ENCODE assay signal across 10 cellular contexts in genomic region chr4:19739101-19739651, GRCh38.
DNase-seq lines count a peak whose midpoint lies in the region; ATAC-seq and TF ChIP-seq lines count a peak whose summit lies in the region.
"Had no signal": no experiment of that assay in that cellular context is flagged by ENCODE, and none has a peak within 500 bp of the region (broad histone marks: within the 10 kb centered on the region; RNA-seq: fewer than 3 reads in every experiment).

No MANE protein-coding gene starts in this region.

- CTCF ChIA-PET in activated CD8-positive, alpha-beta T cell treated with anti-CD3 and anti-CD28 coated beads, Interleukin-2, amount 10 ng/mL, durations not matched to agents 7 days and 5 days (lab: Charles Lee), result no interaction called here

- no peaks in the 10 kb centered on the region for H4K20me1 ChIP-seq in BLaER1

- no peak overlapping the region for H3K4me3 ChIP-seq in BLaER1
- peak overlapping the region; percentile 30 for H3K4me3 ChIP-seq in brain microvascular endothelial cell (ENCODE audit: low read depth, low read length)
- no peak overlapping the region for H3K4me3 ChIP-seq in H7 (ENCODE audit: insufficient read depth, low read depth, low read length)

- no peak for TF ChIP-seq CTCF in brain microvascular endothelial cell (IDR thresholded peaks at IDR 0.05; ENCODE audit: low read depth, low read length, missing control alignments)

- no peak overlapping the region for H3K27ac ChIP-seq in BLaER1
- peak overlapping the region; percentile 87 for H3K27ac ChIP-seq in brain microvascular endothelial cell

- no peaks in the 10 kb centered on the region for H3K27me3 Mint-ChIP-seq in activated CD8-positive, alpha-beta T cell treated with anti-CD3 and anti-CD28 coated beads, Interleukin-2, amount 10 ng/mL, durations not matched to agents 7 days and 5 days (ENCODE audit: low read depth)
- H3K27me3 Mint-ChIP-seq: activated naive CD8-positive, alpha-beta T cell had no signal

- H3K9me3 Mint-ChIP-seq in activated CD8-positive, alpha-beta T cell treated with anti-CD3 and anti-CD28 coated beads, Interleukin-2, amount 10 ng/mL, durations not matched to agents 7 days and 5 days (ENCODE audit: insufficient read depth), result peaks cover 8% of the 10 kb centered on the region

- H3K36me3 ChIP-seq in BLaER1 (no peaks in the 10 kb centered on the region), brain microvascular endothelial cell (replicated peaks) (no peaks in the 10 kb centered on the region), H7 (replicated peaks; ENCODE audit: control insufficient read depth, insufficient read depth, low read length) (no peaks in the 10 kb centered on the region)

- ATAC-seq in activated CD8-positive, alpha-beta T cell treated with anti-CD3 and anti-CD28 coated beads, Interleukin-2, amount 10 ng/mL, durations not matched to agents 7 days and 5 days, result no peak
- ATAC-seq: left ventricle myocardium superior had no signal

- POLR2A ChIA-PET in activated CD8-positive, alpha-beta T cell treated with anti-CD3 and anti-CD28 coated beads, Interleukin-2, amount 10 ng/mL, durations not matched to agents 7 days and 5 days (lab: Charles Lee), result no interaction called here

- no peak overlapping the region for H3K27ac Mint-ChIP-seq in activated CD8-positive, alpha-beta T cell treated with anti-CD3 and anti-CD28 coated beads, Interleukin-2, amount 10 ng/mL, durations not matched to agents 7 days and 5 days
- H3K27ac Mint-ChIP-seq: activated naive CD8-positive, alpha-beta T cell had no signal

- peak overlapping the region; percentile 48 for H3K4me2 ChIP-seq in BLaER1

- H3K4me1 Mint-ChIP-seq in activated CD8-positive, alpha-beta T cell treated with anti-CD3 and anti-CD28 coated beads, Interleukin-2, amount 10 ng/mL, durations not matched to agents 7 days and 5 days (ENCODE audit: low read depth), result no peaks in the 10 kb centered on the region

- peaks cover 19% of the 10 kb centered on the region for H3K9me3 ChIP-seq in BLaER1

- no peak overlapping the region for H3K4me3 Mint-ChIP-seq in activated CD8-positive, alpha-beta T cell treated with anti-CD3 and anti-CD28 coated beads, Interleukin-2, amount 10 ng/mL, durations not matched to agents 7 days and 5 days
- H3K4me3 Mint-ChIP-seq: activated naive CD8-positive, alpha-beta T cell had no signal

- no peaks in the 10 kb centered on the region for H3K27me3 ChIP-seq in BLaER1
- no peaks in the 10 kb centered on the region for H3K27me3 ChIP-seq in brain microvascular endothelial cell (replicated peaks)
- no peaks in the 10 kb centered on the region for H3K27me3 ChIP-seq in H7 (ENCODE audit: control insufficient read depth, insufficient read depth, low read length)

- H3K4me1 ChIP-seq in BLaER1, result peaks cover 49% of the 10 kb centered on the region

- no peak overlapping the region for H3K9ac ChIP-seq in BLaER1

- no peaks in the 10 kb centered on the region for H3K36me3 Mint-ChIP-seq in activated CD8-positive, alpha-beta T cell treated with anti-CD3 and anti-CD28 coated beads, Interleukin-2, amount 10 ng/mL, durations not matched to agents 7 days and 5 days (ENCODE audit: low read depth)
- H3K36me3 Mint-ChIP-seq: activated naive CD8-positive, alpha-beta T cell had no signal

- in situ Hi-C loops in brain microvascular endothelial cell (cut with HindIII; ENCODE audit: low pct_ligation_motif_present, low sequenced_read_pairs), result no loop called here

- DNase-seq in NAMALWA (ENCODE audit: low spot score), result peak; percentile 5
- DNase-seq in brain microvascular endothelial cell, result peak; percentile 95
- peak; percentile 45 for DNase-seq in mucosa of gallbladder (ENCODE audit: low spot score)
- no peak for DNase-seq in activated CD4-positive, alpha-beta T cell treated with anti-CD3 and anti-CD28 coated beads for 4 hours
- DNase-seq in H7, result no peak
- no peak for DNase-seq in NCI-H526 treated with DMSO at 0.1 percent for 48 hours (lab: John Stamatoyannopoulos, UW)
- DNase-seq in activated CD8-positive, alpha-beta T cell treated with anti-CD3 and anti-CD28 coated beads, Interleukin-2, amount 10 ng/mL, durations not matched to agents 7 days and 5 days, result no peak
- DNase-seq: left ventricle myocardium superior had no signal

Comparison
In these comparisons a context has a peak if more than half of its experiments do, and no peak if none do; other contexts are left out.
1. DNase-seq: peak in NAMALWA (single experiment), brain microvascular endothelial cell (single experiment) and mucosa of gallbladder (single experiment); none in activated CD4-positive, alpha-beta T cell treated with anti-CD3 and anti-CD28 coated beads for 4 hours (0 of 2), H7 (single experiment), NCI-H526 treated with DMSO at 0.1 percent for 48 hours (single experiment) and activated CD8-positive, alpha-beta T cell treated with anti-CD3 and anti-CD28 coated beads, Interleukin-2, amount 10 ng/mL, durations not matched to agents 7 days and 5 days (single experiment).